ENCODE assay signal across 20 cellular contexts in the genomic region with DNA sequence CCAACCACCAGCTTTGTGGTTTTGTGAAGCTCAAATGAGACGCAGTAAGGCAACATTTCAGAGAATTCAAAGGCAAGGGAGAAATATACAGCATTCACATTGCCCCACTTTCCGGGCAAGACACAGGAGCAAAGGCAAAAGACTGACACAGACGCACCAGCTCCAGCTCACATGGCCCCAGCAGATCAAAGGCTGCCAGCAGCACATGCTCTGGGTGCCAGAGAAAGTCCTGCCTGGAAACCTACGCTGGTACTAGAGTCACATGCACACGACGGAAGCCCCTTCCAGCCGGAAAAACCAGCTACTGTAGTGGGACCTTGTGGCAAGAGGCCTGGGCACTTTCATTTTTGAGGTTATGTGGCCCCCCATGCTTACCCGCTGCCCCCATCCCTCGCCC.
"Had no signal": no experiment of that assay in that cellular context is flagged by ENCODE, and none has a peak within 500 bp of the region (broad histone marks: within the 10 kb centered on the region; RNA-seq: fewer than 3 reads in every experiment).

No MANE protein-coding gene starts in this region.

- ATAC-seq: body of pancreas; naive thymus-derived CD8-positive, alpha-beta T cell; stimulated activated naive B cell treated with anti-CD40 and anti-IgM and Interleukin-4, amounts not matched to agents 10 μg/mL and 1 μg/mL and 100 μg/mL, for 72 hours had no signal

- FAIRE-seq: endothelial cell of umbilical vein had no signal

- H3K27ac Mint-ChIP-seq: activated CD4-positive, alpha-beta T cell treated with anti-CD3 and anti-CD28 coated beads, Interleukin-2, amount 10 ng/mL, durations not matched to agents 7 days and 5 days; activated naive CD8-positive, alpha-beta T cell treated with anti-CD3 and anti-CD28 coated beads for 36 hours; activated T-helper 1 cell treated with anti-CD3 and anti-CD28 coated beads, Interleukin-12 subunit alpha, Interleukin-12 subunit beta, Interleukin-2, Interleukin-4 antibody, amounts not matched to agents 30 ng/mL and 10 ng/mL and 1 ng/mL, durations not matched to agents 14 hours and 24 hours and 36 hours; stimulated activated naive B cell treated with anti-CD40 and anti-IgM and Interleukin-4, amounts not matched to agents 10 μg/mL and 1 μg/mL and 100 μg/mL, for 72 hours; T-helper 2 cell treated with Interferon-gamma antibody and Interleukin-4, amounts not matched to agents 5 μg/mL and 100 μg/mL, for 36 hours had no signal

- DNase-seq: activated CD4-positive, alpha-beta T cell treated with anti-CD3 and anti-CD28 coated beads, Interleukin-2, amount 10 ng/mL, durations not matched to agents 7 days and 5 days; activated CD4-positive, CD25-positive, alpha-beta regulatory T cell; activated naive CD8-positive, alpha-beta T cell treated with anti-CD3 and anti-CD28 coated beads for 36 hours; body of pancreas; central memory CD4-positive, alpha-beta T cell; effector CD8-positive, alpha-beta T cell; foreskin fibroblast; left cardiac atrium; naive thymus-derived CD8-positive, alpha-beta T cell; stimulated activated CD4-positive, alpha-beta T cell treated with anti-CD3 and anti-CD28 coated beads, Interleukin-2, amount 100 ng/mL, for 48 hours; stimulated activated naive B cell treated with anti-CD40 and anti-IgM and Interleukin-4, amounts not matched to agents 10 μg/mL and 1 μg/mL and 100 μg/mL, for 72 hours; SW 1271 had no signal

- H3K4me3 Mint-ChIP-seq: activated CD4-positive, alpha-beta T cell treated with anti-CD3 and anti-CD28 coated beads, Interleukin-2, amount 10 ng/mL, durations not matched to agents 7 days and 5 days; activated naive CD8-positive, alpha-beta T cell treated with anti-CD3 and anti-CD28 coated beads for 36 hours; activated T-helper 1 cell treated with anti-CD3 and anti-CD28 coated beads, Interleukin-12 subunit alpha, Interleukin-12 subunit beta, Interleukin-2, Interleukin-4 antibody, amounts not matched to agents 30 ng/mL and 10 ng/mL and 1 ng/mL, durations not matched to agents 14 hours and 24 hours and 36 hours; naive thymus-derived CD8-positive, alpha-beta T cell; stimulated activated naive B cell treated with anti-CD40 and anti-IgM and Interleukin-4, amounts not matched to agents 10 μg/mL and 1 μg/mL and 100 μg/mL, for 72 hours; T-helper 2 cell treated with Interferon-gamma antibody and Interleukin-4, amounts not matched to agents 5 μg/mL and 100 μg/mL, for 36 hours had no signal

- H3K27me3 ChIP-seq: body of pancreas, neutrophil, tibial nerve, vagina had no signal

- H3K9me3 ChIP-seq: body of pancreas, prostate gland, tibial nerve, vagina had no signal

- H3K27ac ChIP-seq: body of pancreas, neutrophil, vagina had no signal

- H3K9me3 Mint-ChIP-seq: activated CD4-positive, alpha-beta T cell treated with anti-CD3 and anti-CD28 coated beads, Interleukin-2, amount 10 ng/mL, durations not matched to agents 7 days and 5 days; activated naive CD8-positive, alpha-beta T cell treated with anti-CD3 and anti-CD28 coated beads for 36 hours; activated T-helper 1 cell treated with anti-CD3 and anti-CD28 coated beads, Interleukin-12 subunit alpha, Interleukin-12 subunit beta, Interleukin-2, Interleukin-4 antibody, amounts not matched to agents 30 ng/mL and 10 ng/mL and 1 ng/mL, durations not matched to agents 14 hours and 24 hours and 36 hours; naive thymus-derived CD8-positive, alpha-beta T cell; stimulated activated naive B cell treated with anti-CD40 and anti-IgM and Interleukin-4, amounts not matched to agents 10 μg/mL and 1 μg/mL and 100 μg/mL, for 72 hours; T-helper 2 cell treated with Interferon-gamma antibody and Interleukin-4, amounts not matched to agents 5 μg/mL and 100 μg/mL, for 36 hours had no signal

- H3K4me1 Mint-ChIP-seq: activated CD4-positive, alpha-beta T cell treated with anti-CD3 and anti-CD28 coated beads, Interleukin-2, amount 10 ng/mL, durations not matched to agents 7 days and 5 days; naive thymus-derived CD8-positive, alpha-beta T cell; stimulated activated naive B cell treated with anti-CD40 and anti-IgM and Interleukin-4, amounts not matched to agents 10 μg/mL and 1 μg/mL and 100 μg/mL, for 72 hours had no signal

- H3K27me3 Mint-ChIP-seq: activated CD4-positive, alpha-beta T cell treated with anti-CD3 and anti-CD28 coated beads, Interleukin-2, amount 10 ng/mL, durations not matched to agents 7 days and 5 days; activated naive CD8-positive, alpha-beta T cell treated with anti-CD3 and anti-CD28 coated beads for 36 hours; naive thymus-derived CD8-positive, alpha-beta T cell; stimulated activated naive B cell treated with anti-CD40 and anti-IgM and Interleukin-4, amounts not matched to agents 10 μg/mL and 1 μg/mL and 100 μg/mL, for 72 hours had no signal

- H3K4me3 ChIP-seq: body of pancreas, lung, prostate gland, tibial nerve, vagina had no signal

- H3K4me1 ChIP-seq: body of pancreas, prostate gland, vagina had no signal
